In the genomic region with DNA sequence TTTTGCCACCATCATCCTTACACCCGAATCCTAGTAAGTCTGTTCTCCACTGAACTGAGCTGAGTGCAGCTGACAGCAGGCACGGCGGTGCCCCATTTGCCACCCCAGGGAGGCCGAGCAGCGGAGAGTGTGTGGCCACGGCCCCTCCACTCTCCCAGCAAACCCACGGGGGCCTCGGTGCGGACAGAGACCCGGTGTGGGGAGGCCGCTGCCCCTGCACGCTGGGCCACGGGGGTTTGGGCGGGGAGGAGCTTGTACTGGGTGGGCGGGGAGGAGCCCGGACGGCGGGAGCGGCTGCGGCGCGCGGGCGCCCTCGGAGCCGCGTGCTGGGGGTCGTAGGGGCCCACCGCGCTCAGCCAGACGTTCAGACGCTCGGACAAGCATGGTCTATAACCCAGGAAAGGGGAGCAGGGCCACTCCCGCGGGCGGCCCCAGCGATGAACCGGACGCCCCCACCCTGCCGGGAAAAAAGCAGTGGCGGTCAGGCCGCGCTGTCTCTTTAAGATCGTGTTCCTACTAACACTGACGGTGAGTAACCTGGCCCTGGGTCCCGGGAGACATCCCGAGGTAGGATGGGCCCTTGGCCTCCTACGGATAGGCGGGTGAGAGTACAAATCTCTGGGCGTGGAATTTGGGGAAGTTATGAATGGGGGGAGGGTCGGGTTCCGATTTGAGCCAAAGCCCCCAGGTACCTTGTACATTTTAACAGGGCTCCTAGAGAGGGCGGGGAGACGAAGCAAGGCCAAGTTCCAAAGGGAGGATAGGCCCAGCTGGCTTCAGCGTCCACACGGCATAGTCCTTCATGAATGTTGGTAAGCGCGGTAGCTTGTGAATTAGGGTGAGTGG, we compare ENCODE assay signal across 8 cellular contexts. TPM values are rescaled to one million over a fixed set of nuclear protein-coding genes. Genes with fewer than 3 reads are reported as not detected.
DNase-seq lines count a peak whose midpoint lies in the region; ATAC-seq and TF ChIP-seq lines count a peak whose summit lies in the region.

A gene with protein sequence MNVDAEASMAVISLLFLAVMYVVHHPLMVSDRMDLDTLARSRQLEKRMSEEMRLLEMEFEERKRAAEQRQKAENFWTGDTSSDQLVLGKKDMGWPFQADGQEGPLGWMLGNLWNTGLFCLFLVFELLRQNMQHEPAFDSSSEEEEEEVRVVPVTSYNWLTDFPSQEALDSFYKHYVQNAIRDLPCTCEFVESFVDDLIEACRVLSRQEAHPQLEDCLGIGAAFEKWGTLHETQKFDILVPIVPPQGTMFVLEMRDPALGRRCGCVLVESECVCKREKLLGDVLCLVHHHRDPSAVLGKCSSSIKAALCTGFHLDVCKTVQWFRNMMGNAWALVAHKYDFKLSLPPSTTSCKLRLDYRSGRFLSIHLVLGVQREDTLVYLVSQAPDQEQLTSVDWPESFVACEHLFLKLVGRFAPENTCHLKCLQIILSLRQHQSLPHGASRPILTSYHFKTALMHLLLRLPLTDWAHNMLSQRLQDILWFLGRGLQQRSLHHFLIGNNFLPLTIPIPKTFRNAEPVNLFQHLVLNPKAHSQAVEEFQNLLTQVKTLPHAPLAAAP (plus strand): TSS at position 280 of the 846 bp plus-strand sequence. CDS start 523 bp downstream, at position 803.

- H3K9me3 ChIP-seq in lower lobe of right lung (no peaks in the 10 kb centered on the region), stomach smooth muscle (ENCODE audit: control insufficient read depth in 2 of 2, low read length in 2 of 2) (no peaks in the 10 kb centered on the region)

- H3K27ac ChIP-seq in lower lobe of right lung (peak within 1 kb of the TSS; percentile 58), stomach smooth muscle (ENCODE audit: low read length) (no peak within 1 kb of the TSS)

- H3K4me3 ChIP-seq in cardiac fibroblast (replicated peaks in 1 of 2; ENCODE audit: low read depth in 2 of 2, low read length in 2 of 2) = peak within 1 kb of the TSS; percentile 46 to 50
- H3K4me3 ChIP-seq in lower lobe of right lung = peak within 1 kb of the TSS; percentile 57
- peak within 1 kb of the TSS; percentile 51 to 68 for H3K4me3 ChIP-seq in stomach smooth muscle (ENCODE audit: low read length in 2 of 2)

- peaks cover 33% of the 10 kb centered on the region for H3K27me3 ChIP-seq in lower lobe of right lung (ENCODE audit: low read depth)
- H3K27me3 ChIP-seq in stomach smooth muscle (ENCODE audit: control insufficient read depth in 1 of 2, insufficient read depth in 2 of 2, low read length in 2 of 2) = peaks cover 29 to 41% of the 10 kb centered on the region in 2 donors

- H3K36me3 ChIP-seq in lower lobe of right lung (no peaks in the 10 kb centered on the region), stomach smooth muscle (ENCODE audit: control insufficient read depth in 2 of 2, insufficient read depth in 2 of 2, low read length in 2 of 2) (no peaks in the 10 kb centered on the region)

- no peak for DNase-seq in activated CD4-positive, CD25-positive, alpha-beta regulatory T cell treated with anti-CD3 and anti-CD28 coated beads, Interleukin-2, amount 50 U/mL, for 72 hours
- DNase-seq in SK-N-DZ (ENCODE audit: low spot score) (peak; percentile 56), cardiac fibroblast (ENCODE audit: low read depth in 2 of 2) (peak in 1 of 2 donors; percentile 32), lower lobe of right lung (no peak)

- peak within 1 kb of the TSS in 1 of 2 donors; percentile 36 for H3K9ac ChIP-seq in stomach smooth muscle (ENCODE audit: low read length in 2 of 2)

- intact Hi-C loops in lower lobe of right lung (cut with DNase I) = no loop called here

- peak; percentile 21 to 29 for ATAC-seq in activated CD4-positive, CD25-positive, alpha-beta regulatory T cell treated with anti-CD3 and anti-CD28 coated beads, Interleukin-2, amount 50 U/mL, for 24 hours
- ATAC-seq in lower lobe of right lung = peak; percentile 30 to 38
- no peak for ATAC-seq in GM21526 (IDR thresholded peaks at IDR 0.05; ENCODE audit: low FRiP score, unreplicated experiment)
- ATAC-seq in GM18909 (IDR thresholded peaks at IDR 0.05; ENCODE audit: poor library complexity, unreplicated experiment) = no peak

- H3K4me1 ChIP-seq in lower lobe of right lung (peaks cover 31% of the 10 kb centered on the region), stomach smooth muscle (ENCODE audit: control insufficient read depth, insufficient read depth, low read length) (peaks cover 20% of the 10 kb centered on the region)

- TF ChIP-seq CTCF in cardiac fibroblast (IDR thresholded peaks at IDR 0.05; ENCODE audit: low read depth, low read length) (no peak), lower lobe of right lung (IDR thresholded peaks at IDR 0.05) (no peak)

RNA-seq across cellular contexts. Expression of the gene that starts here (rescaled TPM):
- polyA plus RNA-seq in SK-N-DZ (2014; cell fraction: cytosol; rRNA removed) = 34.4 and 44.3 TPM in 2 replicates
- polyA plus RNA-seq in SK-N-DZ (2014; cell fraction: nucleus; rRNA removed) = 23.5 and 26.4 TPM in 2 replicates
- total RNA-seq in lower lobe of right lung = 1.9 TPM

Comparison
In these comparisons a context has a peak if more than half of its experiments do, and no peak if none do; other contexts are left out.
1. ATAC-seq: peak in activated CD4-positive, CD25-positive, alpha-beta regulatory T cell treated with anti-CD3 and anti-CD28 coated beads, Interleukin-2, amount 50 U/mL, for 24 hours (2 of 2) and lower lobe of right lung (2 of 2); none in GM21526 (single experiment) and GM18909 (single experiment).
2. Peak in every context shown above with its lines, with median percentiles within 50 percentile points of each other: H3K4me3 ChIP-seq.